Comparison of ENCODE assay signal across 21 cellular contexts in the genomic region with DNA sequence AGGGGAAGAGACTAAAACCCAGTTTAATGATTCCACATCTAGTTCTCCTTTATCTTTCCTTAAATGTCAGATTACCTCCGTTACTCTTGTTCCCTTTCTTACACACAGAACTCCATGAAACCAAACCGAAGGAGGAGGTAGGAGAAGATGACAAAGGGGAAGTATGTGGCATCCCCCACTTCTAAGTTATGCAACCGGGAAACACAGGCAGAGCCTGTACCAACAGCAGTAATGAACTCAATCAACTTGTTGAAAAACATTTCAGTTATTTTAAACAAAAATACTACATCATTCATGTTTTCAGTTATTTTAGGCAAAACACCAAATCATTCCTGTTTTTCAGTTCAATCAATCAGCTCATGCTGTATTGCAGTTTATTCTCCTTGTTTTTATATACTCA.
DNase-seq lines count a peak whose midpoint lies in the region; ATAC-seq and TF ChIP-seq lines count a peak whose summit lies in the region.
"Had no signal": no experiment of that assay in that cellular context is flagged by ENCODE, and none has a peak within 500 bp of the region (broad histone marks: within the 10 kb centered on the region; RNA-seq: fewer than 3 reads in every experiment).

No MANE protein-coding gene starts in this region.

- peaks cover 12% of the 10 kb centered on the region for H3K36me3 Mint-ChIP-seq in HFFc6 (ENCODE audit: low read depth)
- H3K36me3 Mint-ChIP-seq: activated naive CD4-positive, alpha-beta T cell treated with anti-CD3 and anti-CD28 coated beads, Interleukin-2, amount 50 U/mL, for 24 hours; naive thymus-derived CD4-positive, alpha-beta T cell; WTC11 had no signal

- intact Hi-C loops in sciatic nerve (cut with DNase I): no loop called here

- 0 out of 2 replicates have a peak overlapping the region, but pooled peaks have one; percentile 13 for H3K4me3 Mint-ChIP-seq in HFFc6
- H3K4me3 Mint-ChIP-seq: activated naive CD4-positive, alpha-beta T cell treated with anti-CD3 and anti-CD28 coated beads, Interleukin-2, amount 50 U/mL, for 24 hours; CD4-positive, alpha-beta T cell; naive thymus-derived CD4-positive, alpha-beta T cell; WTC11 had no signal

- peaks cover 60% of the 10 kb centered on the region for H3K4me1 Mint-ChIP-seq in HFFc6 (ENCODE audit: low read depth)
- H3K4me1 Mint-ChIP-seq: activated naive CD4-positive, alpha-beta T cell treated with anti-CD3 and anti-CD28 coated beads, Interleukin-2, amount 50 U/mL, for 24 hours had no signal

- in situ Hi-C loops in GM13977 (cut with MboI; ENCODE audit: low pct_unique_long_range_greater_than_20kb, low sequenced_read_pairs, unreplicated experiment): loop anchor here (10.0 to 25.0 kb wide), 3 partner anchors 369 to 556 kb away; a partner anchor contains a TSS

- H3K27me3 Mint-ChIP-seq in HFFc6 (ENCODE audit: insufficient read depth): no peaks in the 10 kb centered on the region; the same call in 1 of the 2 replicates

- DNase-seq in HFFc6 (no peak), SKM-1 (lab: John Stamatoyannopoulos, UW; ENCODE audit: unreplicated experiment) (peak; percentile 69), fibroblast of pulmonary artery (ENCODE audit: low read depth) (peak; percentile 56), sciatic nerve (ENCODE audit: low spot score) (no peak), coronary artery (ENCODE audit: low spot score) (no peak), retina (no peak), GM13977 (ENCODE audit: low spot score) (no peak)
- DNase-seq: CD4-positive, alpha-beta T cell; DND-41; hippocampal formation; left ventricle myocardium superior; naive thymus-derived CD4-positive, alpha-beta T cell; NCI-H1105; NCI-H2171 treated with DMSO at 0.1 percent for 48 hours; NK-92 treated with Interleukin-12 subunit alpha and Interleukin-12 subunit beta, amount 100 ng/mL, for 24 hours; stimulated activated CD4-positive, alpha-beta T cell treated with anti-CD3 and anti-CD28 coated beads, Interleukin-4, amount 100 ng/mL, for 1 hour had no signal

- no peaks in the 10 kb centered on the region for H3K9me3 Mint-ChIP-seq in HFFc6
- H3K9me3 Mint-ChIP-seq: activated naive CD4-positive, alpha-beta T cell treated with anti-CD3 and anti-CD28 coated beads, Interleukin-2, amount 50 U/mL, for 24 hours; CD4-positive, alpha-beta T cell; naive thymus-derived CD4-positive, alpha-beta T cell had no signal

- peak overlapping the region; percentile 67 for H3K27ac Mint-ChIP-seq in HFFc6
- H3K27ac Mint-ChIP-seq: activated naive CD4-positive, alpha-beta T cell treated with anti-CD3 and anti-CD28 coated beads, Interleukin-2, amount 50 U/mL, for 24 hours; CD4-positive, alpha-beta T cell; naive thymus-derived CD4-positive, alpha-beta T cell; WTC11 had no signal

- H3K27ac ChIP-seq in coronary artery: no peak overlapping the region

- ATAC-seq in sciatic nerve: peak; percentile 48
- ATAC-seq in GM21390 (IDR thresholded peaks at IDR 0.05; ENCODE audit: unreplicated experiment): no peak
- ATAC-seq: HCT116; left ventricle myocardium superior; naive thymus-derived CD4-positive, alpha-beta T cell; WTC11 had no signal

- TF ChIP-seq CTCF in HFFc6 (IDR thresholded peaks at IDR 0.05) (no peak), fibroblast of pulmonary artery (IDR thresholded peaks at IDR 0.05; ENCODE audit: low read length, missing control alignments) (no peak), coronary artery (IDR thresholded peaks at IDR 0.05) (no peak), GM13977 (IDR thresholded peaks at IDR 0.05; ENCODE audit: extremely low read depth, insufficient read depth, missing control alignments) (no peak)

- H3K4me3 ChIP-seq in fibroblast of pulmonary artery (replicated peaks; ENCODE audit: low read depth, low read length) (no peak overlapping the region), coronary artery (no peak overlapping the region)
- H3K4me3 ChIP-seq: tibial nerve had no signal

Comparison
In these comparisons a context has a peak if more than half of its experiments do, and no peak if none do; other contexts are left out.
1. DNase-seq: peak in SKM-1 (single experiment) and fibroblast of pulmonary artery (single experiment); none in HFFc6 (single experiment), sciatic nerve (single experiment), coronary artery (single experiment), retina (single experiment) and GM13977 (single experiment).